In the genomic region with DNA sequence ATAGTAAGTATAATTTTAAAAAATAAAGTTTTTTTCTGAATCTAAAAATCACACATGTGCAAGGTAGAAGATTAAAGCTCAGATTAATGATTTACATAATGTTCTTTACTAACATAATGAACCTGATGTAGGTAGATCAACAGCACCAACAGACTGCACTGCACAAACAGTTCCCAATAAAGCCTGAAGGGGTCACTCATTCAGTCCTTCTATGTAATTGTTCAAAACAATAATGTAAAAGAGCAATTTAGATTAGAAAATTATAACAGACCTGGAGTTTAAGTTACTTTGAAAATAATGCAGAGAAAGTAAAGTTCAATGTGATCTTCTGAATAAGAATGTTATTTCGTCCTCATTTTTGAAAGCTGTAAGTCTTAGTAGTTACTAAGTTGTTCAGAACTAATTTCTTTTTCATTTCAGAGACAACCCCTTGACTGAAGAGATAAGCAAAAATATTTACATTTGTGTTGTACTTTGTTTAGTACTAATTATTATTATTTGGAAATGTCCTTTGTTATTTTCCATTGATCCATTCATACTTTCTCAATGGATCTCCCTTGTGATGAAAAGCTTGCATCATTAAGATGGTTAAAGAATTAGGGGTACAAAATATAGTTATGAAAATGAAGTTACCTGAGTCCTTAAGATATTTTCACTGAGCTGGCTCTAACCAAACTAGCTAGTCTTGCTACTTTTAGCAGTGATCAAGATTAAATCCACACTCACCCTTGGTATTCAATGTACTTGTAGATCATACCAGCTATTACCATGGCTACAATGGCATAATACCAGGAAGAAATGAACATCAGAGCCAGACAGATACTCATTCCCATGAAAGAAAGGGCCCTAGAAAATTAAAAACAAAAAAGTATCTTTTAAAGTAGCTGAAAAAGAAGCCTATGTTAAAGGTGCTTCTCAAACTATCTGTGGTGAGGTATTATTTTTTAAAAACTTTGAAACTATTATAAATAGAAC, we compare ENCODE assay signal across 8 cellular contexts. TPM values are rescaled to one million over a fixed set of nuclear protein-coding genes. Genes with fewer than 3 reads are reported as not detected.
DNase-seq lines count a peak whose midpoint lies in the region; ATAC-seq lines count a peak whose summit lies in the region.

No MANE protein-coding gene starts in this region.

- intact Hi-C loops in Right ventricle myocardium superior (cut with DNase I) (loop anchor here (10.0 kb wide), 1 partner anchor 123 kb away; the partner anchor contains the start of gene LPCAT4), cardiac septum (cut with DNase I) (loop anchor here (5.0 kb wide), 1 partner anchor 126 kb away; the partner anchor contains the start of gene LPCAT4)

- no peak for DNase-seq in Right ventricle myocardium superior
- DNase-seq in cardiac septum (ENCODE audit: low spot score) = no peak
- DNase-seq in SW480 (ENCODE audit: low spot score) = peak; percentile 18
- DNase-seq in effector memory CD8-positive, alpha-beta T cell = peak; percentile 16 to 37 (median 29)
- peak; percentile 26 for DNase-seq in mucosa of gallbladder (ENCODE audit: low spot score)
- DNase-seq in NCI-H2196 (lab: John Stamatoyannopoulos, UW; ENCODE audit: unreplicated experiment) = no peak

- no peaks in the 10 kb centered on the region for H3K27me3 Mint-ChIP-seq in effector memory CD8-positive, alpha-beta T cell

- ATAC-seq in Right ventricle myocardium superior (ENCODE audit: poor library complexity) (peak; percentile 64), HG03175 (IDR thresholded peaks at IDR 0.05; ENCODE audit: unreplicated experiment) (peak; percentile 77), HG03439 (IDR thresholded peaks at IDR 0.05; ENCODE audit: unreplicated experiment) (no peak)
- peak; percentile 93 for ATAC-seq in effector memory CD8-positive, alpha-beta T cell (replicated peaks)

- H3K9me3 Mint-ChIP-seq in effector memory CD8-positive, alpha-beta T cell = no peaks in the 10 kb centered on the region

- no peak overlapping the region for H3K27ac Mint-ChIP-seq in effector memory CD8-positive, alpha-beta T cell

- H3K4me3 Mint-ChIP-seq in effector memory CD8-positive, alpha-beta T cell = no peak overlapping the region

- no peaks in the 10 kb centered on the region for H3K4me1 Mint-ChIP-seq in effector memory CD8-positive, alpha-beta T cell (ENCODE audit: low read depth in 2 of 2)

- H3K36me3 Mint-ChIP-seq in effector memory CD8-positive, alpha-beta T cell (ENCODE audit: insufficient read depth) = peaks cover 24% of the 10 kb centered on the region

RNA-seq across cellular contexts. Expression of gene EMC4, which starts 16.8 kb away (rescaled TPM):
- total RNA-seq in Right ventricle myocardium superior = 87.4 TPM
- total RNA-seq in cardiac septum = 70.8 TPM
- 96.5 TPM for total RNA-seq in mucosa of gallbladder

RNA-seq across cellular contexts. Expression of gene KATNBL1, which starts 31.8 kb away (rescaled TPM):
- total RNA-seq in Right ventricle myocardium superior (16.8 TPM), cardiac septum (23.3 TPM), mucosa of gallbladder (30.4 TPM)

Comparison
In these comparisons a context has a peak if more than half of its experiments do, and no peak if none do; other contexts are left out.
1. DNase-seq: peak in SW480 (single experiment), effector memory CD8-positive, alpha-beta T cell (3 of 3) and mucosa of gallbladder (single experiment); none in Right ventricle myocardium superior (single experiment), cardiac septum (single experiment) and NCI-H2196 (single experiment).